1 cellular context compared by ENCODE assay signal in the genomic region with DNA sequence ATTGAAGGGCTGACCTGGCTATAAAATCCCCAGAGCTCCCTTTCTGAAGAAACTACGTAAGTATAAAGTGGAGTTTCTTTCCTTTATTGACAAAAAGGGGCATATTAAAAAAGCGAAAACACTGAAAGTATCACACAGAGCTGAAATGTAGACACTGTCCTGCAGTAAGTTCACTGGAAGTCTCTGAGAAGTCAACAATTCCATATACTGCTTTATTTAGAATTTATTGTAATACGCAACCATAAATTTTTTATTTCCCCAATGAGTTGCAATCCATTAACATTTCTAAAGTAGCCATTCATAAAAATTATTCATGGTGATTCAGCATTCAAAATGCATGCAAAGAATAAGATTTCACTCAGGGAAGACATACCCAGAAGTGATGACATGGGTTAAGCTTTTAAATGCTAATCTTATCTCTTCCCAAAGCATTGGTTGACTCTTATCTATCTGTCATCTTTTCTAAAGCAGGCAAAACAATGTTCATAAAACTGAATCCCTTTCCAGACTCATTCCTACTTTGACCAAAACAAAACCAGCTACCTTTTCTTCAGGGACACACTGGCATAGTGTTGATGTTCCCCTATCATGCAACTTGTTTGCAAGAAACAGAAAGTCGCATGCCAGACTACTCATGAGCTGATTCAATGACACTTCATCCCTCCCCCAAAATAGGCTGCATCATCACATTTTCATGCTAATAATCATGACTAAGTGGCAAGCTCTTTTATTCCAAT.
TF ChIP-seq lines count a peak whose summit lies in the region.

No MANE protein-coding gene starts in this region.

TF ChIP-seq in SK-N-SH, 30 proteins besides CTCF, POLR2A, EP300 and RAD21 (continued from another document):
- TF ChIP-seq, protein P1, sequence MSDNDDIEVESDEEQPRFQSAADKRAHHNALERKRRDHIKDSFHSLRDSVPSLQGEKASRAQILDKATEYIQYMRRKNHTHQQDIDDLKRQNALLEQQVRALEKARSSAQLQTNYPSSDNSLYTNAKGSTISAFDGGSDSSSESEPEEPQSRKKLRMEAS (IDR thresholded peaks at IDR 0.05; ENCODE audit: low read depth): no peak
- TF ChIP-seq POLR2AphosphoS5 (IDR thresholded peaks at IDR 0.05; ENCODE audit: low read depth, low read length) (peak; percentile 58; the same call in 1 of the 2 replicates), FOXJ3 (CRISPR knock-in tag; IDR thresholded peaks at IDR 0.05) (no peak), YY1 (IDR thresholded peaks at IDR 0.05; ENCODE audit: low read depth) (no peak), SMC3 (IDR thresholded peaks at IDR 0.05; ENCODE audit: low read depth, low read length) (no peak), CHD2 (IDR thresholded peaks at IDR 0.05; ENCODE audit: low read length, partially characterized antibody) (no peak), GATA2 (CRISPR knock-in tag; IDR thresholded peaks at IDR 0.05) (no peak), NRF1 (IDR thresholded peaks at IDR 0.05; ENCODE audit: low read depth, low read length) (no peak), NFIC (IDR thresholded peaks at IDR 0.05; ENCODE audit: borderline replicate concordance) (peak; percentile 69), RFX5 (IDR thresholded peaks at IDR 0.05; ENCODE audit: low read length) (no peak), TAF1 (IDR thresholded peaks at IDR 0.05; ENCODE audit: borderline replicate concordance, low read depth, low read length) (no peak), JUND (IDR thresholded peaks at IDR 0.05) (peak; percentile 94), RXRA (IDR thresholded peaks at IDR 0.05; ENCODE audit: borderline replicate concordance, low read depth) (peak; percentile 42; the same call in 1 of the 2 replicates), EZH2phosphoT487 (IDR thresholded peaks at IDR 0.05; ENCODE audit: borderline replicate concordance, low read depth) (no peak), TEAD4 (IDR thresholded peaks at IDR 0.05; ENCODE audit: borderline replicate concordance, insufficient read depth) (peak; percentile 88), FOSL2 (IDR thresholded peaks at IDR 0.05; ENCODE audit: borderline replicate concordance, low read depth) (peak; percentile 67), ELF1 (IDR thresholded peaks at IDR 0.05) (no peak), MXI1 (IDR thresholded peaks at IDR 0.05; ENCODE audit: low read depth, low read length) (no peak), SIN3A (IDR thresholded peaks at IDR 0.05; ENCODE audit: borderline replicate concordance, low read depth, low read length) (no peak), GABPA (IDR thresholded peaks at IDR 0.05; ENCODE audit: low read depth) (no peak)
- TF ChIP-seq, protein P2, sequence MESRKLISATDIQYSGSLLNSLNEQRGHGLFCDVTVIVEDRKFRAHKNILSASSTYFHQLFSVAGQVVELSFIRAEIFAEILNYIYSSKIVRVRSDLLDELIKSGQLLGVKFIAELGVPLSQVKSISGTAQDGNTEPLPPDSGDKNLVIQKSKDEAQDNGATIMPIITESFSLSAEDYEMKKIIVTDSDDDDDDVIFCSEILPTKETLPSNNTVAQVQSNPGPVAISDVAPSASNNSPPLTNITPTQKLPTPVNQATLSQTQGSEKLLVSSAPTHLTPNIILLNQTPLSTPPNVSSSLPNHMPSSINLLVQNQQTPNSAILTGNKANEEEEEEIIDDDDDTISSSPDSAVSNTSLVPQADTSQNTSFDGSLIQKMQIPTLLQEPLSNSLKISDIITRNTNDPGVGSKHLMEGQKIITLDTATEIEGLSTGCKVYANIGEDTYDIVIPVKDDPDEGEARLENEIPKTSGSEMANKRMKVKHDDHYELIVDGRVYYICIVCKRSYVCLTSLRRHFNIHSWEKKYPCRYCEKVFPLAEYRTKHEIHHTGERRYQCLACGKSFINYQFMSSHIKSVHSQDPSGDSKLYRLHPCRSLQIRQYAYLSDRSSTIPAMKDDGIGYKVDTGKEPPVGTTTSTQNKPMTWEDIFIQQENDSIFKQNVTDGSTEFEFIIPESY (IDR thresholded peaks at IDR 0.05; ENCODE audit: borderline replicate concordance, low read depth): peak; percentile 62; the same call in 1 of the 2 replicates
- TF ChIP-seq, protein P3, sequence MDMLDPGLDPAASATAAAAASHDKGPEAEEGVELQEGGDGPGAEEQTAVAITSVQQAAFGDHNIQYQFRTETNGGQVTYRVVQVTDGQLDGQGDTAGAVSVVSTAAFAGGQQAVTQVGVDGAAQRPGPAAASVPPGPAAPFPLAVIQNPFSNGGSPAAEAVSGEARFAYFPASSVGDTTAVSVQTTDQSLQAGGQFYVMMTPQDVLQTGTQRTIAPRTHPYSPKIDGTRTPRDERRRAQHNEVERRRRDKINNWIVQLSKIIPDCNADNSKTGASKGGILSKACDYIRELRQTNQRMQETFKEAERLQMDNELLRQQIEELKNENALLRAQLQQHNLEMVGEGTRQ (IDR thresholded peaks at IDR 0.05; ENCODE audit: borderline replicate concordance, low read depth, low read length): no peak
- TF ChIP-seq, protein P4, sequence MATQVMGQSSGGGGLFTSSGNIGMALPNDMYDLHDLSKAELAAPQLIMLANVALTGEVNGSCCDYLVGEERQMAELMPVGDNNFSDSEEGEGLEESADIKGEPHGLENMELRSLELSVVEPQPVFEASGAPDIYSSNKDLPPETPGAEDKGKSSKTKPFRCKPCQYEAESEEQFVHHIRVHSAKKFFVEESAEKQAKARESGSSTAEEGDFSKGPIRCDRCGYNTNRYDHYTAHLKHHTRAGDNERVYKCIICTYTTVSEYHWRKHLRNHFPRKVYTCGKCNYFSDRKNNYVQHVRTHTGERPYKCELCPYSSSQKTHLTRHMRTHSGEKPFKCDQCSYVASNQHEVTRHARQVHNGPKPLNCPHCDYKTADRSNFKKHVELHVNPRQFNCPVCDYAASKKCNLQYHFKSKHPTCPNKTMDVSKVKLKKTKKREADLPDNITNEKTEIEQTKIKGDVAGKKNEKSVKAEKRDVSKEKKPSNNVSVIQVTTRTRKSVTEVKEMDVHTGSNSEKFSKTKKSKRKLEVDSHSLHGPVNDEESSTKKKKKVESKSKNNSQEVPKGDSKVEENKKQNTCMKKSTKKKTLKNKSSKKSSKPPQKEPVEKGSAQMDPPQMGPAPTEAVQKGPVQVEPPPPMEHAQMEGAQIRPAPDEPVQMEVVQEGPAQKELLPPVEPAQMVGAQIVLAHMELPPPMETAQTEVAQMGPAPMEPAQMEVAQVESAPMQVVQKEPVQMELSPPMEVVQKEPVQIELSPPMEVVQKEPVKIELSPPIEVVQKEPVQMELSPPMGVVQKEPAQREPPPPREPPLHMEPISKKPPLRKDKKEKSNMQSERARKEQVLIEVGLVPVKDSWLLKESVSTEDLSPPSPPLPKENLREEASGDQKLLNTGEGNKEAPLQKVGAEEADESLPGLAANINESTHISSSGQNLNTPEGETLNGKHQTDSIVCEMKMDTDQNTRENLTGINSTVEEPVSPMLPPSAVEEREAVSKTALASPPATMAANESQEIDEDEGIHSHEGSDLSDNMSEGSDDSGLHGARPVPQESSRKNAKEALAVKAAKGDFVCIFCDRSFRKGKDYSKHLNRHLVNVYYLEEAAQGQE (IDR thresholded peaks at IDR 0.05; ENCODE audit: low read depth, low read length): no peak
- TF ChIP-seq, protein P5, sequence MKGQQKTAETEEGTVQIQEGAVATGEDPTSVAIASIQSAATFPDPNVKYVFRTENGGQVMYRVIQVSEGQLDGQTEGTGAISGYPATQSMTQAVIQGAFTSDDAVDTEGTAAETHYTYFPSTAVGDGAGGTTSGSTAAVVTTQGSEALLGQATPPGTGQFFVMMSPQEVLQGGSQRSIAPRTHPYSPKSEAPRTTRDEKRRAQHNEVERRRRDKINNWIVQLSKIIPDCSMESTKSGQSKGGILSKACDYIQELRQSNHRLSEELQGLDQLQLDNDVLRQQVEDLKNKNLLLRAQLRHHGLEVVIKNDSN (IDR thresholded peaks at IDR 0.05; ENCODE audit: borderline replicate concordance, low read depth): no peak
- TF ChIP-seq, protein P6, sequence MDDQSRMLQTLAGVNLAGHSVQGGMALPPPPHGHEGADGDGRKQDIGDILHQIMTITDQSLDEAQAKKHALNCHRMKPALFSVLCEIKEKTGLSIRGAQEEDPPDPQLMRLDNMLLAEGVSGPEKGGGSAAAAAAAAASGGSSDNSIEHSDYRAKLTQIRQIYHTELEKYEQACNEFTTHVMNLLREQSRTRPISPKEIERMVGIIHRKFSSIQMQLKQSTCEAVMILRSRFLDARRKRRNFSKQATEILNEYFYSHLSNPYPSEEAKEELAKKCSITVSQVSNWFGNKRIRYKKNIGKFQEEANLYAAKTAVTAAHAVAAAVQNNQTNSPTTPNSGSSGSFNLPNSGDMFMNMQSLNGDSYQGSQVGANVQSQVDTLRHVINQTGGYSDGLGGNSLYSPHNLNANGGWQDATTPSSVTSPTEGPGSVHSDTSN (IDR thresholded peaks at IDR 0.05): peak; percentile 88
